Comparison of ENCODE assay signal across 1 cellular context in genomic region chr15:66387176-66388056, GRCh38.
TF ChIP-seq lines count a peak whose summit lies in the region.

No MANE protein-coding gene starts in this region.

TF ChIP-seq in K562, 482 proteins besides CTCF, POLR2A, EP300 and RAD21 (continued from another document and continues in another):
- peak; percentile 69 for TF ChIP-seq NFE2 (IDR thresholded peaks at IDR 0.05; ENCODE audit: low read depth)
- no peak for TF ChIP-seq CHCHD3 (CRISPR knock-in tag; IDR thresholded peaks at IDR 0.05)
- no peak for TF ChIP-seq MEF2A (IDR thresholded peaks at IDR 0.05; ENCODE audit: control insufficient read depth, low read depth, low read length)
- no peak for TF ChIP-seq USF1 (CRISPR knock-in tag; IDR thresholded peaks at IDR 0.05)
- TF ChIP-seq TGIF2 (CRISPR knock-in tag; IDR thresholded peaks at IDR 0.05), result no peak
- TF ChIP-seq KHSRP (IDR thresholded peaks at IDR 0.05), result no peak
- TF ChIP-seq ZNF668 (CRISPR knock-in tag; IDR thresholded peaks at IDR 0.05), result no peak
- no peak for TF ChIP-seq GABPA (tag; conservative IDR thresholded peaks at IDR 0.05; ENCODE audit: low read depth)
- no peak for TF ChIP-seq AFF1 (IDR thresholded peaks at IDR 0.05; ENCODE audit: low read depth in 1 of 2, partially characterized antibody in 2 of 2)
- TF ChIP-seq SMAD3 (CRISPR knock-in tag; conservative IDR thresholded peaks at IDR 0.05), result no peak
- no peak for TF ChIP-seq ZBTB43 (CRISPR knock-in tag; IDR thresholded peaks at IDR 0.05)
- TF ChIP-seq NELFE (IDR thresholded peaks at IDR 0.05; ENCODE audit: insufficient read depth, insufficient read length), result no peak
- TF ChIP-seq RHOXF2B (CRISPR knock-in tag; conservative IDR thresholded peaks at IDR 0.05), result no peak
- TF ChIP-seq SMARCB1 (IDR thresholded peaks at IDR 0.05; ENCODE audit: insufficient read length, low read depth), result no peak
- no peak for TF ChIP-seq FUS (optimal IDR thresholded peaks at IDR 0.05; ENCODE audit: low read depth, low read length)
- no peak for TF ChIP-seq RB1 (IDR thresholded peaks at IDR 0.05; ENCODE audit: low read depth)
- TF ChIP-seq CBX2 (IDR thresholded peaks at IDR 0.05; ENCODE audit: insufficient read depth, low read length, poor library complexity, severe bottlenecking), result no peak
- no peak for TF ChIP-seq ZNF263 (CRISPR knock-in tag; IDR thresholded peaks at IDR 0.05; ENCODE audit: borderline replicate concordance)
- TF ChIP-seq RNF2 (IDR thresholded peaks at IDR 0.05), result no peak
- TF ChIP-seq HMGXB4 (CRISPR knock-in tag; IDR thresholded peaks at IDR 0.05), result no peak
- TF ChIP-seq ATF4 (CRISPR knock-in tag; IDR thresholded peaks at IDR 0.05), result no peak
- TF ChIP-seq FOXK1 (CRISPR knock-in tag; IDR thresholded peaks at IDR 0.05; ENCODE audit: borderline replicate concordance), result no peak
- TF ChIP-seq ZNF408 (CRISPR knock-in tag; IDR thresholded peaks at IDR 0.05; ENCODE audit: low read depth), result no peak
- peak; percentile 28; the same call in 1 of the 2 replicates for TF ChIP-seq C11orf30 (IDR thresholded peaks at IDR 0.05; ENCODE audit: low read depth)
- TF ChIP-seq ZNF143 (CRISPR knock-in tag; IDR thresholded peaks at IDR 0.05), result no peak
- no peak for TF ChIP-seq NCOR1 (IDR thresholded peaks at IDR 0.05)
- TF ChIP-seq ZKSCAN1 (IDR thresholded peaks at IDR 0.05; ENCODE audit: low read depth, low read length), result no peak
- no peak for TF ChIP-seq TRIM24 (IDR thresholded peaks at IDR 0.05)
- TF ChIP-seq E2F3 (CRISPR knock-in tag; IDR thresholded peaks at IDR 0.05), result no peak
- 0 out of 4 replicates have a peak, but pooled peaks of 1 of the 2 experiments have one; percentile 24 for TF ChIP-seq SRF (CRISPR knock-in tag; IDR thresholded peaks at IDR 0.05)
- no peak for TF ChIP-seq EWSR1 (IDR thresholded peaks at IDR 0.05; ENCODE audit: borderline replicate concordance, low read depth, partially characterized antibody)
- no peak for TF ChIP-seq ILK (tag; IDR thresholded peaks at IDR 0.05; ENCODE audit: borderline replicate concordance, low read depth)
- TF ChIP-seq ZNF239 (CRISPR knock-in tag; IDR thresholded peaks at IDR 0.05), result no peak
- no peak for TF ChIP-seq ZNF354B (CRISPR knock-in tag; IDR thresholded peaks at IDR 0.05)
- TF ChIP-seq MIER1 (IDR thresholded peaks at IDR 0.05; ENCODE audit: low read depth), result no peak
- 0 out of 2 replicates have a peak, but pooled peaks have one; percentile 18 for TF ChIP-seq ETS1 (conservative IDR thresholded peaks at IDR 0.05; ENCODE audit: control insufficient read depth, low read depth, low read length)
- TF ChIP-seq KAT2B (IDR thresholded peaks at IDR 0.05; ENCODE audit: low read depth, low read length), result no peak
- TF ChIP-seq SP2 (IDR thresholded peaks at IDR 0.05; ENCODE audit: extremely low read depth, low read depth, low read length, poor library complexity, severe bottlenecking), result no peak
- TF ChIP-seq TEAD2 (tag; IDR thresholded peaks at IDR 0.05), result no peak
- TF ChIP-seq ZNF280B (CRISPR knock-in tag; IDR thresholded peaks at IDR 0.05), result no peak
- TF ChIP-seq HMG20A (CRISPR knock-in tag; conservative IDR thresholded peaks at IDR 0.05), result no peak
- no peak for TF ChIP-seq PPARD (CRISPR knock-in tag; IDR thresholded peaks at IDR 0.05)
- TF ChIP-seq YY1 (IDR thresholded peaks at IDR 0.05; ENCODE audit: borderline replicate concordance in 1 of 3, control insufficient read depth in 1 of 3, extremely low read depth in 1 of 3, insufficient read depth in 3 of 3, insufficient read length in 1 of 3, insufficient replicate concordance in 2 of 3, low read depth in 1 of 3, low read length in 2 of 3), result no peak
- no peak for TF ChIP-seq NCOA1 (IDR thresholded peaks at IDR 0.05; ENCODE audit: low read depth)
- no peak for TF ChIP-seq BRF1 (IDR thresholded peaks at IDR 0.05; ENCODE audit: borderline replicate concordance, extremely low read depth, insufficient read length)
- TF ChIP-seq ZNF124 (CRISPR knock-in tag; IDR thresholded peaks at IDR 0.05), result no peak
- TF ChIP-seq ETS2 (tag; IDR thresholded peaks at IDR 0.05; ENCODE audit: borderline replicate concordance, poor library complexity, severe bottlenecking), result no peak
- TF ChIP-seq BDP1 (IDR thresholded peaks at IDR 0.05; ENCODE audit: insufficient read depth, insufficient read length), result no peak
- no peak for TF ChIP-seq CBX3 (IDR thresholded peaks at IDR 0.05; ENCODE audit: borderline replicate concordance in 1 of 2, low read length in 2 of 2)
- peak; percentile 2; the same call in 1 of the 2 replicates for TF ChIP-seq RBFOX2 (IDR thresholded peaks at IDR 0.05; ENCODE audit: low read depth, low read length)
- no peak for TF ChIP-seq THAP12 (CRISPR knock-in tag; IDR thresholded peaks at IDR 0.05)
- TF ChIP-seq NKRF (IDR thresholded peaks at IDR 0.05; ENCODE audit: borderline replicate concordance), result peak; percentile 27; the same call in 1 of the 2 replicates
- no peak for TF ChIP-seq ZNF224 (CRISPR knock-in tag; IDR thresholded peaks at IDR 0.05)
- no peak for TF ChIP-seq KDM1A (IDR thresholded peaks at IDR 0.05)
- no peak for TF ChIP-seq RFX1 (IDR thresholded peaks at IDR 0.05)
